11 cellular contexts compared by ENCODE assay signal in the genomic region with DNA sequence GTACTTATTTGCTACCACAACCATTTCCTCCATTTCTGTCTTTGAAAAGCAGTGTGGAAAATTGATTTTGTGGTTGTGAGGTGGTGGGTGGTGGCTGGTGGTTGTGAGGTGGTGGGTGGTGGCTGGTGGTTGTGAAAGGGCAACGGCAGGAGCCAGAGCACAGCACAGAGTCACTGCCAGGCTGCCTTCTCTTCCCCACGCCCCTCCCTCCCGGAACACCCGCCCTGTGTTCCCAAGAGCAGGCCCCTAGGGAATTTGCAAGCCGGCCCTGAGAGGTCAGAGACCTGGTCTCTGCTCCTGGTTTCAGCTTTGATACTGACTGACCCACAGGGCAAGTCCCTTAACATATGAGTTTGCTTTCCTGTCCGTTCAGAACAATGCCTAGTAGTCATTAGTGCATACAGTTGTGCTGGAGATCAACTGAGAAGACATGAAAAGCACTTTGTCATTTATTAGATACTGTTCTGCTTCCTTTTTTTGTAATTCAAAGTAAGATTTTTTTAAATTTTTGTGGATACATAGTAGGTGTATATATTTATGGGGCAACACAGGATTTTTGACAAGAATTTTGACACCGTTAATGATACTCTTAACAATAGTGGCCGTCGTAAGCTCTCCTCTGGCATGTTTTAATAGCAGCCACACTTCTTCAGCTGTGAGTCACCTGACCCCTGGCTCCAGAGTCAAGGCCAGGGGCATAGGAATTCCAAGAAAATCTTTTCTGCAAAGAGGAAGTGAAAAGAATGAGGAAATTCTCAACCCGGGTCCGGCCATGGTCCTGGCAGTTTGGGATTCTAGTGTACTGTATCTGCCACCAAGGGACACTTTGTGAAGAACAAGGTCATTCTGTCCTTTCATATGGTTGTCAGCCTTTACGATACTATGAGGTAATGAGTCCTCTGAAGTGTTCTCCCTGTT. TPM values are rescaled to one million over a fixed set of nuclear protein-coding genes. Genes with fewer than 3 reads are reported as not detected.
DNase-seq lines count a peak whose midpoint lies in the region; ATAC-seq and TF ChIP-seq lines count a peak whose summit lies in the region.
"Had no signal": no experiment of that assay in that cellular context is flagged by ENCODE, and none has a peak within 500 bp of the region (broad histone marks: within the 10 kb centered on the region; RNA-seq: fewer than 3 reads in every experiment).

No MANE protein-coding gene starts in this region.

- DNase-seq in activated CD4-positive, alpha-beta T cell treated with anti-CD3 and anti-CD28 coated beads for 36 hours, result peak; percentile 41
- DNase-seq in activated CD4-positive, alpha-beta T cell treated with anti-CD3 and anti-CD28 coated beads, Interleukin-2, amount 10 ng/mL, durations not matched to agents 7 days and 5 days, result no peak
- DNase-seq in adrenal gland, result peak; percentile 31 to 75 (median 59)
- DNase-seq in kidney tubule cell (ENCODE audit: low spot score), result peak; percentile 72
- DNase-seq in stimulated activated naive CD8-positive, alpha-beta T cell treated with anti-CD3 and anti-CD28 coated beads, Interleukin-15, amount 100 ng/mL, for 72 hours, result no peak
- no peak for DNase-seq in NCI-H1092 treated with DMSO at 0.1 percent for 48 hours (lab: John Stamatoyannopoulos, UW)
- DNase-seq in NCI-H748 (lab: John Stamatoyannopoulos, UW; ENCODE audit: unreplicated experiment), result no peak
- DNase-seq in globus pallidus (ENCODE audit: low spot score), result no peak
- DNase-seq: activated CD8-positive, alpha-beta memory T cell treated with anti-CD3 and anti-CD28 coated beads for 24 hours; effector memory CD4-positive, alpha-beta T cell had no signal

- 28 to 45% (median 41%) methylated on average over 11 to 12 of the region's 12 CpGs for WGBS in adrenal gland, 4 donors

- H3K27me3 ChIP-seq in adrenal gland, result no peaks in the 10 kb centered on the region

- no peak for TF ChIP-seq CTCF in adrenal gland (IDR thresholded peaks at IDR 0.05)

- POLR2A ChIA-PET in activated CD4-positive, alpha-beta T cell treated with anti-CD3 and anti-CD28 coated beads for 36 hours (lab: Charles Lee), result no interaction called here
- POLR2A ChIA-PET in activated CD4-positive, alpha-beta T cell treated with anti-CD3 and anti-CD28 coated beads, Interleukin-2, amount 10 ng/mL, durations not matched to agents 7 days and 5 days (lab: Charles Lee), result no interaction called here

- H3K4me1 Mint-ChIP-seq in activated CD4-positive, alpha-beta T cell treated with anti-CD3 and anti-CD28 coated beads for 36 hours, result peaks cover 43% of the 10 kb centered on the region
- H3K4me1 Mint-ChIP-seq in activated CD4-positive, alpha-beta T cell treated with anti-CD3 and anti-CD28 coated beads, Interleukin-2, amount 10 ng/mL, durations not matched to agents 7 days and 5 days, result peaks cover 33% of the 10 kb centered on the region
- peaks cover 60% of the 10 kb centered on the region for H3K4me1 Mint-ChIP-seq in stimulated activated naive CD8-positive, alpha-beta T cell treated with anti-CD3 and anti-CD28 coated beads, Interleukin-15, amount 100 ng/mL, for 72 hours

- peaks cover 13% of the 10 kb centered on the region for H3K36me3 Mint-ChIP-seq in activated CD4-positive, alpha-beta T cell treated with anti-CD3 and anti-CD28 coated beads for 36 hours (ENCODE audit: low read depth)
- H3K36me3 Mint-ChIP-seq in activated CD4-positive, alpha-beta T cell treated with anti-CD3 and anti-CD28 coated beads, Interleukin-2, amount 10 ng/mL, durations not matched to agents 7 days and 5 days (ENCODE audit: low read depth), result peaks cover 35% of the 10 kb centered on the region

- H3K4me1 ChIP-seq in adrenal gland (replicated peaks in 1 of 2), result peaks cover 0 to 12% of the 10 kb centered on the region in 2 donors

- intact Hi-C loops in activated CD4-positive, alpha-beta T cell treated with anti-CD3 and anti-CD28 coated beads for 36 hours (cut with DNase I, micrococcal nuclease), result loop anchor here (5.0 to 10.0 kb wide), 3 partner anchors 214 to 778 kb away; no protein-coding TSS in a partner anchor
- intact Hi-C loops in adrenal gland (cut with DNase I), result no loop called here

- H3K9me3 ChIP-seq in adrenal gland (replicated peaks in 1 of 3), result no peaks in the 10 kb centered on the region

- H3K27ac ChIP-seq in adrenal gland, result peak overlapping the region in 1 of 5 donors; percentile 38

- CTCF ChIA-PET in activated CD4-positive, alpha-beta T cell treated with anti-CD3 and anti-CD28 coated beads for 36 hours (lab: Charles Lee), result interaction anchor here (1.9 to 4.2 kb wide), 2 partner anchors 14 to 19 kb away, joined by 11 to 27 read pairs; no protein-coding TSS in a partner anchor
- CTCF ChIA-PET in activated CD4-positive, alpha-beta T cell treated with anti-CD3 and anti-CD28 coated beads, Interleukin-2, amount 10 ng/mL, durations not matched to agents 7 days and 5 days (lab: Charles Lee), result interaction anchor here (0.8 kb wide), 1 partner anchor 14 kb away, joined by 4 read pairs; no protein-coding TSS in a partner anchor

- ATAC-seq in activated CD4-positive, alpha-beta T cell treated with anti-CD3 and anti-CD28 coated beads for 36 hours, result peak; percentile 57
- ATAC-seq in stimulated activated naive CD8-positive, alpha-beta T cell treated with anti-CD3 and anti-CD28 coated beads, Interleukin-15, amount 100 ng/mL, for 72 hours, result peak; percentile 83
- ATAC-seq: HCT116 had no signal

- no peaks in the 10 kb centered on the region for H3K9me3 Mint-ChIP-seq in activated CD4-positive, alpha-beta T cell treated with anti-CD3 and anti-CD28 coated beads for 36 hours (ENCODE audit: low read depth)
- H3K9me3 Mint-ChIP-seq in activated CD4-positive, alpha-beta T cell treated with anti-CD3 and anti-CD28 coated beads, Interleukin-2, amount 10 ng/mL, durations not matched to agents 7 days and 5 days, result no peaks in the 10 kb centered on the region
- H3K9me3 Mint-ChIP-seq in stimulated activated naive CD8-positive, alpha-beta T cell treated with anti-CD3 and anti-CD28 coated beads, Interleukin-15, amount 100 ng/mL, for 72 hours, result no peaks in the 10 kb centered on the region

- H3K36me3 ChIP-seq in adrenal gland (replicated peaks in 1 of 2), result no peaks in the 10 kb centered on the region

- H3K27me3 Mint-ChIP-seq in activated CD4-positive, alpha-beta T cell treated with anti-CD3 and anti-CD28 coated beads for 36 hours, result no peaks in the 10 kb centered on the region
- no peaks in the 10 kb centered on the region for H3K27me3 Mint-ChIP-seq in activated CD4-positive, alpha-beta T cell treated with anti-CD3 and anti-CD28 coated beads, Interleukin-2, amount 10 ng/mL, durations not matched to agents 7 days and 5 days
- H3K27me3 Mint-ChIP-seq in stimulated activated naive CD8-positive, alpha-beta T cell treated with anti-CD3 and anti-CD28 coated beads, Interleukin-15, amount 100 ng/mL, for 72 hours, result no peaks in the 10 kb centered on the region

- peak overlapping the region; percentile 26 for H3K27ac Mint-ChIP-seq in activated CD4-positive, alpha-beta T cell treated with anti-CD3 and anti-CD28 coated beads for 36 hours
- H3K27ac Mint-ChIP-seq in activated CD4-positive, alpha-beta T cell treated with anti-CD3 and anti-CD28 coated beads, Interleukin-2, amount 10 ng/mL, durations not matched to agents 7 days and 5 days, result no peak overlapping the region
- H3K27ac Mint-ChIP-seq in stimulated activated naive CD8-positive, alpha-beta T cell treated with anti-CD3 and anti-CD28 coated beads, Interleukin-15, amount 100 ng/mL, for 72 hours, result peak overlapping the region in 1 of 2 donors; percentile 37

- H3K4me3 ChIP-seq in adrenal gland, result no peak overlapping the region

- H3K4me3 Mint-ChIP-seq in activated CD4-positive, alpha-beta T cell treated with anti-CD3 and anti-CD28 coated beads for 36 hours, result no peak overlapping the region
- H3K4me3 Mint-ChIP-seq in activated CD4-positive, alpha-beta T cell treated with anti-CD3 and anti-CD28 coated beads, Interleukin-2, amount 10 ng/mL, durations not matched to agents 7 days and 5 days, result no peak overlapping the region
- peak overlapping the region; percentile 9 to 40 for H3K4me3 Mint-ChIP-seq in stimulated activated naive CD8-positive, alpha-beta T cell treated with anti-CD3 and anti-CD28 coated beads, Interleukin-15, amount 100 ng/mL, for 72 hours

- no peak for TF ChIP-seq POLR2A in adrenal gland (IDR thresholded peaks at IDR 0.05)

RNA-seq across cellular contexts. Expression of a gene that starts 53.2 kb away (rescaled TPM):
- total RNA-seq in activated CD4-positive, alpha-beta T cell treated with anti-CD3 and anti-CD28 coated beads for 36 hours, result 1 to 10 TPM; 7.8 to 7.9 TPM
- 10 to 100 TPM; 46.7 to 47.2 TPM for total RNA-seq in activated CD4-positive, alpha-beta T cell treated with anti-CD3 and anti-CD28 coated beads, Interleukin-2, amount 10 ng/mL, durations not matched to agents 7 days and 5 days
- 10 to 100 TPM in 5 of 8 donors, 1 to 10 TPM in 3; 7.4 to 20.3 (median 11.4) TPM for total RNA-seq in adrenal gland
- polyA plus RNA-seq in adrenal gland, result 10 to 100 TPM in 1 of 3 donors, 1 to 10 TPM in 2; 5.1 to 13.8 (median 5.7) TPM

Comparison
In these comparisons a context has a peak if more than half of its experiments do, and no peak if none do; other contexts are left out.
1. DNase-seq: peak in activated CD4-positive, alpha-beta T cell treated with anti-CD3 and anti-CD28 coated beads for 36 hours (single experiment), adrenal gland (7 of 7) and kidney tubule cell (single experiment); none in activated CD4-positive, alpha-beta T cell treated with anti-CD3 and anti-CD28 coated beads, Interleukin-2, amount 10 ng/mL, durations not matched to agents 7 days and 5 days (single experiment), stimulated activated naive CD8-positive, alpha-beta T cell treated with anti-CD3 and anti-CD28 coated beads, Interleukin-15, amount 100 ng/mL, for 72 hours (0 of 2), NCI-H1092 treated with DMSO at 0.1 percent for 48 hours (single experiment), NCI-H748 (single experiment) and globus pallidus (single experiment).
2. H3K4me3 Mint-ChIP-seq: peak in stimulated activated naive CD8-positive, alpha-beta T cell treated with anti-CD3 and anti-CD28 coated beads, Interleukin-15, amount 100 ng/mL, for 72 hours (2 of 2); none in activated CD4-positive, alpha-beta T cell treated with anti-CD3 and anti-CD28 coated beads for 36 hours (single experiment) and activated CD4-positive, alpha-beta T cell treated with anti-CD3 and anti-CD28 coated beads, Interleukin-2, amount 10 ng/mL, durations not matched to agents 7 days and 5 days (single experiment).
3. intact Hi-C loops: an anchor here in activated CD4-positive, alpha-beta T cell treated with anti-CD3 and anti-CD28 coated beads for 36 hours (5.0 to 10.0 kb wide); none called in adrenal gland.